Comparison of ENCODE assay signal across 18 cellular contexts in genomic region chr5:140560227-140560626, GRCh38. TPM values are rescaled to one million over a fixed set of nuclear protein-coding genes. Genes with fewer than 3 reads are reported as not detected.
DNase-seq lines count a peak whose midpoint lies in the region; ATAC-seq, FAIRE-seq and TF ChIP-seq lines count a peak whose summit lies in the region.
"Had no signal": no experiment of that assay in that cellular context is flagged by ENCODE, and none has a peak within 500 bp of the region (broad histone marks: within the 10 kb centered on the region; RNA-seq: fewer than 3 reads in every experiment).

No MANE protein-coding gene starts in this region.

- no peaks in the 10 kb centered on the region for H3K9me2 ChIP-seq in PC-3 (replicated peaks; ENCODE audit: low read length)

- TF ChIP-seq EP300 in upper lobe of left lung (IDR thresholded peaks at IDR 0.05): no peak

- H3K9ac ChIP-seq in PC-3 (ENCODE audit: low read length): no peak overlapping the region
- no peak overlapping the region for H3K9ac ChIP-seq in kidney (ENCODE audit: low read length in 2 of 2)

- POLR2A ChIA-PET in PC-3 (lab: Charles Lee; ENCODE audit: unreplicated experiment): no interaction called here

- no peaks in the 10 kb centered on the region for H3K27me3 ChIP-seq in PC-3 (ENCODE audit: low read length)
- H3K27me3 ChIP-seq in upper lobe of left lung: no peaks in the 10 kb centered on the region
- H3K27me3 ChIP-seq: SJSA1 had no signal

- peaks cover 35% of the 10 kb centered on the region for H3K79me2 ChIP-seq in PC-3 (ENCODE audit: low read length)

- H3K9me3 Mint-ChIP-seq in stimulated activated effector memory CD8-positive, alpha-beta T cell treated with anti-CD3 and anti-CD28 coated beads, Interleukin-12 subunit alpha, Interleukin-12 subunit beta, amount 100 ng/mL, for 72 hours: no peaks in the 10 kb centered on the region
- H3K9me3 Mint-ChIP-seq: CD4-positive, alpha-beta T cell had no signal

- no peak for DNase-seq in PC-3
- DNase-seq in kidney: peak; percentile 67
- DNase-seq in stimulated activated effector memory CD8-positive, alpha-beta T cell treated with anti-CD3 and anti-CD28 coated beads, Interleukin-12 subunit alpha, Interleukin-12 subunit beta, amount 100 ng/mL, for 72 hours (ENCODE audit: low spot score in 2 of 2): no peak
- no peak for DNase-seq in upper lobe of left lung
- no peak for DNase-seq in NCI-H187 (lab: John Stamatoyannopoulos, UW)
- DNase-seq: Calu3; CD4-positive, alpha-beta T cell; KBM-7; NCI-H1092 treated with DMSO at 0.1 percent for 48 hours; NCI-H1694; NCI-H345; NCI-H526 treated with DMSO at 0.1 percent for 48 hours had no signal

- H3K4me1 ChIP-seq in PC-3 (ENCODE audit: insufficient read depth, low read length) (peaks cover 26% of the 10 kb centered on the region), kidney (ENCODE audit: control insufficient read depth in 1 of 2, insufficient read depth in 1 of 2, low read depth in 1 of 2, low read length in 2 of 2) (peaks cover 19 to 23% of the 10 kb centered on the region in 2 donors), upper lobe of left lung (peaks cover 30 to 43% (median 37%) of the 10 kb centered on the region in 4 donors)

- no peak overlapping the region for H3K4me3 Mint-ChIP-seq in stimulated activated effector memory CD8-positive, alpha-beta T cell treated with anti-CD3 and anti-CD28 coated beads, Interleukin-12 subunit alpha, Interleukin-12 subunit beta, amount 100 ng/mL, for 72 hours
- H3K4me3 Mint-ChIP-seq: B cell had no signal

- H3K4me2 ChIP-seq in PC-3 (ENCODE audit: low read length): no peak overlapping the region

- BruUV-seq in PC-3 (replicated peaks; lab: Mats Ljungman, UMichigan): no TSS peak

- no peak overlapping the region for H2AFZ ChIP-seq in PC-3 (ENCODE audit: low read length)

- H3K36me3 Mint-ChIP-seq in stimulated activated effector memory CD8-positive, alpha-beta T cell treated with anti-CD3 and anti-CD28 coated beads, Interleukin-12 subunit alpha, Interleukin-12 subunit beta, amount 100 ng/mL, for 72 hours: peaks cover 42% of the 10 kb centered on the region

- no peak for ATAC-seq in PC-3
- ATAC-seq in stimulated activated effector memory CD8-positive, alpha-beta T cell treated with anti-CD3 and anti-CD28 coated beads, Interleukin-12 subunit alpha, Interleukin-12 subunit beta, amount 100 ng/mL, for 72 hours: no peak
- ATAC-seq in upper lobe of left lung (ENCODE audit: low FRiP score in 2 of 2): no peak

- TF ChIP-seq CTCF in PC-3 (conservative IDR thresholded peaks at IDR 0.05; ENCODE audit: low read depth, low read length) (0 out of 2 replicates have a peak, but pooled peaks have one; percentile 9), kidney (IDR thresholded peaks at IDR 0.05; ENCODE audit: borderline replicate concordance, extremely low read depth, insufficient read depth) (no peak), upper lobe of left lung (IDR thresholded peaks at IDR 0.05) (no peak)

- H3K4me3 ChIP-seq in PC-3 (ENCODE audit: low read length) (no peak overlapping the region), kidney (ENCODE audit: low read length in 2 of 2) (no peak overlapping the region), upper lobe of left lung (no peak overlapping the region)
- H3K4me3 ChIP-seq: SJSA1 had no signal

- no peaks in the 10 kb centered on the region for H3K9me3 ChIP-seq in PC-3 (ENCODE audit: low read length)
- H3K9me3 ChIP-seq in kidney (ENCODE audit: control insufficient read depth in 1 of 2, low read length in 2 of 2): no peaks in the 10 kb centered on the region
- no peaks in the 10 kb centered on the region for H3K9me3 ChIP-seq in upper lobe of left lung
- H3K9me3 ChIP-seq: SJSA1 had no signal

- peaks cover 53% of the 10 kb centered on the region for H3K4me1 Mint-ChIP-seq in stimulated activated effector memory CD8-positive, alpha-beta T cell treated with anti-CD3 and anti-CD28 coated beads, Interleukin-12 subunit alpha, Interleukin-12 subunit beta, amount 100 ng/mL, for 72 hours

- TF ChIP-seq POLR2A in upper lobe of left lung (IDR thresholded peaks at IDR 0.05): no peak

- no peaks in the 10 kb centered on the region for H4K20me1 ChIP-seq in PC-3 (ENCODE audit: low read length)

- peak overlapping the region; percentile 50 for H3K27ac Mint-ChIP-seq in stimulated activated effector memory CD8-positive, alpha-beta T cell treated with anti-CD3 and anti-CD28 coated beads, Interleukin-12 subunit alpha, Interleukin-12 subunit beta, amount 100 ng/mL, for 72 hours
- H3K27ac Mint-ChIP-seq: B cell had no signal

- FAIRE-seq in kidney (lab: Jason Lieb, UNC): no peak
- FAIRE-seq: GM12891 had no signal

- H3F3A ChIP-seq in PC-3 (ENCODE audit: low read length, unreplicated experiment): no peaks in the 10 kb centered on the region

- intact Hi-C loops in PC-3 (cut with micrococcal nuclease) (no loop called here), kidney (cut with DNase I) (no loop called here)

- H3K36me3 ChIP-seq in PC-3 (ENCODE audit: low read depth, low read length) (no peaks in the 10 kb centered on the region), kidney (ENCODE audit: control insufficient read depth in 1 of 2, insufficient read depth in 2 of 2, low read length in 2 of 2) (no peaks in the 10 kb centered on the region), upper lobe of left lung (peaks cover 0 to 13% (median 1%) of the 10 kb centered on the region in 4 donors)

- CTCF ChIA-PET in PC-3 (lab: Charles Lee): no interaction called here

- 92 to 100% methylated on average over 3 to 10 of the region's 10 CpGs for WGBS in upper lobe of left lung, 2 donors

- no peak overlapping the region for H3K27ac ChIP-seq in PC-3 (ENCODE audit: low read length)
- no peak overlapping the region for H3K27ac ChIP-seq in kidney (ENCODE audit: low read depth in 2 of 2, low read length in 2 of 2)
- H3K27ac ChIP-seq in upper lobe of left lung: no peak overlapping the region
- H3K27ac ChIP-seq: RWPE1, SJSA1 had no signal

RNA-seq across cellular contexts. Expression of gene SRA1, which starts 3.0 kb away (rescaled TPM):
- total RNA-seq in PC-3 (2014; rRNA removed): 48.6 and 55.8 TPM in 2 replicates
- total RNA-seq in kidney: 31.3 TPM
- polyA plus RNA-seq in kidney (ENCODE audit: insufficient read depth, low read depth, low replicate concordance): 52.4 TPM
- total RNA-seq in upper lobe of left lung: 10 to 100 TPM; 23.1 to 31.6 (median 29.6) TPM

RNA-seq across cellular contexts. Expression of gene APBB3, which starts 4.2 kb away (rescaled TPM):
- total RNA-seq in PC-3 (2014; rRNA removed) (11.4 and 13.6 TPM in 2 replicates), kidney (33.9 TPM), upper lobe of left lung (100 to 1,000 TPM in 1 of 6 donors, 10 to 100 TPM in 5; 14.1 to 127 (median 28.4) TPM)
- 19.6 TPM for polyA plus RNA-seq in kidney (ENCODE audit: insufficient read depth, low read depth, low replicate concordance)

RNA-seq across cellular contexts. Expression of gene SLC35A4, which starts 4.4 kb away (rescaled TPM):
- total RNA-seq in PC-3 (2014; rRNA removed) (25.0 and 29.1 TPM in 2 replicates), kidney (89.9 TPM), upper lobe of left lung (10 to 100 TPM; 30.4 to 92.3 (median 56.7) TPM)
- 71.2 TPM for polyA plus RNA-seq in kidney (ENCODE audit: insufficient read depth, low read depth, low replicate concordance)

RNA-seq across cellular contexts. Expression of gene EIF4EBP3, which starts 12.8 kb away (rescaled TPM):
- total RNA-seq in PC-3 (2014; rRNA removed): not detected in 2 replicates
- total RNA-seq in kidney: 22.6 TPM
- 48.8 TPM for polyA plus RNA-seq in kidney (ENCODE audit: insufficient read depth, low read depth, low replicate concordance)
- total RNA-seq in upper lobe of left lung: 10 to 100 TPM; 12.1 to 32.5 (median 21.0) TPM
- total RNA-seq: HT1080, M059J had no signal
